Comparison of ENCODE assay signal across 12 cellular contexts in the genomic region with DNA sequence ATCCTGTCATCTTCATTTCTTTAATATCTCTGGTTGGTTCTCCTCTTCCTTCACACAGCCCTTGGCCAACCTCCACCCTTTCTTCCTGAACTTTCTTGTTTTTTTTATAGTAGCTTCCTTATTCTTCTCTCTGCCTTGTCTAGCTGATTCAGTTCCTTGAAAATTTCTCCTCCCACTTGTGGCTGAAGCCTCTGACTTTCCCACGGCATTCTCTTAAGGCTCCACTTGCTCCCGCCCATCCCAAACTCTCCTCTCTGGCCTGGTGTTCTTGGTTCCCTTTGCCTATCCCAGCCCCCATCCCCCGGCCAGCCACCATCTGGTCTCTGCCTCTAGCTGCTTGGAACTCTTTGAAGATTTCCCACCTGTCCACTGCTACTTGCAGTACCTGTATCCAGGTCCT. TPM values are rescaled to one million over a fixed set of nuclear protein-coding genes. Genes with fewer than 3 reads are reported as not detected.
A peak's percentile ranks its signal among the peaks of the same experiment; 100 is the strongest.
DNase-seq lines count a peak whose midpoint lies in the region; ATAC-seq and TF ChIP-seq lines count a peak whose summit lies in the region.
"Had no signal": no experiment of that assay in that cellular context is flagged by ENCODE, and none has a peak within 500 bp of the region (broad histone marks: within the 10 kb centered on the region; RNA-seq: fewer than 3 reads in every experiment).

No MANE protein-coding gene starts in this region.

- H3K9me3 ChIP-seq in HCT116 (ENCODE audit: control insufficient read depth in 1 of 2, insufficient read depth in 1 of 2, low read depth in 1 of 2, low read length in 2 of 2) (no peaks in the 10 kb centered on the region), mesenchymal stem cell (ENCODE audit: control insufficient read depth, low read length) (no peaks in the 10 kb centered on the region), heart right ventricle (no peaks in the 10 kb centered on the region)
- H3K9me3 ChIP-seq: esophagus squamous epithelium had no signal

- no peaks in the 10 kb centered on the region for H3K36me3 ChIP-seq in HCT116 (ENCODE audit: control insufficient read depth in 1 of 2, insufficient read depth in 2 of 2, low read length in 2 of 2)
- H3K36me3 ChIP-seq in mesenchymal stem cell (ENCODE audit: control insufficient read depth in 1 of 2, insufficient read depth in 2 of 2, low read depth in 1 of 2, low read length in 2 of 2): peaks cover 0 to 65% of the 10 kb centered on the region in 2 experiments
- H3K36me3 ChIP-seq in heart right ventricle: peaks cover 0 to 86% (median 24%) of the 10 kb centered on the region in 9 donors

- H3K14ac ChIP-seq in mesenchymal stem cell (ENCODE audit: low read length in 2 of 2): no peak overlapping the region

- H3K27ac ChIP-seq in HCT116 (ENCODE audit: low read depth, low read length): no peak overlapping the region
- no peak overlapping the region for H3K27ac ChIP-seq in mesenchymal stem cell (ENCODE audit: low read length, poor library complexity, severe bottlenecking)
- H3K27ac ChIP-seq in heart right ventricle: no peak overlapping the region
- H3K27ac ChIP-seq: esophagus squamous epithelium had no signal

- H3K79me2 ChIP-seq in HCT116 (ENCODE audit: insufficient read depth, low read length): no peaks in the 10 kb centered on the region

- no peak overlapping the region for H3K23ac ChIP-seq in mesenchymal stem cell (ENCODE audit: low read length in 2 of 2)

- H3K4me1 ChIP-seq in HCT116 (ENCODE audit: control insufficient read depth in 1 of 2, insufficient read depth in 2 of 2, low read length in 2 of 2): peaks cover 0 to 13% of the 10 kb centered on the region in 2 experiments; a peak in 2 of 4 replicates
- H3K4me1 ChIP-seq in mesenchymal stem cell (ENCODE audit: control insufficient read depth, insufficient read depth, low read depth, low read length): no peaks in the 10 kb centered on the region
- H3K4me1 ChIP-seq in heart right ventricle: peaks cover 0 to 5% (median 0%) of the 10 kb centered on the region in 9 donors
- H3K4me1 ChIP-seq: esophagus squamous epithelium had no signal

- 0 out of 2 replicates have a peak overlapping the region, but pooled peaks have one; percentile 9 for H3K4me2 ChIP-seq in HCT116 (ENCODE audit: low read length)
- H3K4me2 ChIP-seq in mesenchymal stem cell (ENCODE audit: low read length, poor library complexity, severe bottlenecking): no peak overlapping the region

- no peak overlapping the region for H3K18ac ChIP-seq in mesenchymal stem cell (ENCODE audit: low read depth in 1 of 2, low read length in 2 of 2)

- no peak overlapping the region for H4K8ac ChIP-seq in mesenchymal stem cell (ENCODE audit: low read length)

- intact Hi-C loops in HCT116 (cut with micrococcal nuclease): no loop called here
- intact Hi-C loops in heart right ventricle (cut with DNase I): no loop called here

- no peaks in the 10 kb centered on the region for H3K9me2 ChIP-seq in HCT116 (ENCODE audit: insufficient read depth)

- H2BK15ac ChIP-seq in mesenchymal stem cell (ENCODE audit: low read depth, poor library complexity, severe bottlenecking): no peak overlapping the region

- H3K79me1 ChIP-seq in mesenchymal stem cell (replicated peaks; ENCODE audit: low read length, poor library complexity, severe bottlenecking): no peaks in the 10 kb centered on the region

- TF ChIP-seq RAD21 in HCT116 (IDR thresholded peaks at IDR 0.05; ENCODE audit: low read depth): no peak

- BruUV-seq in HCT116 (replicated peaks; lab: Mats Ljungman, UMichigan): no TSS peak

- no peaks in the 10 kb centered on the region for H4K20me1 ChIP-seq in HCT116 (ENCODE audit: insufficient read depth)

- no peak overlapping the region for H4K91ac ChIP-seq in mesenchymal stem cell (ENCODE audit: low read length)

- TF ChIP-seq CTCF in AG10803 (conservative IDR thresholded peaks at IDR 0.05; ENCODE audit: low read length): no peak
- TF ChIP-seq CTCF in HCT116 (IDR thresholded peaks at IDR 0.05 in 2 of 3, conservative IDR thresholded peaks at IDR 0.05 in 1 of 3; ENCODE audit: borderline replicate concordance in 1 of 3, insufficient read depth in 1 of 3, low read depth in 2 of 3, low read length in 2 of 3): no peak
- TF ChIP-seq CTCF in heart right ventricle (IDR thresholded peaks at IDR 0.05): no peak

- no peak for ATAC-seq in HCT116
- ATAC-seq in heart right ventricle: no peak
- ATAC-seq: SK-N-SH treated with all-trans-retinoic acid at 6 μM for 48 hours had no signal

- 62% methylated on average over 3 of the region's 3 CpGs for WGBS in mesenchymal stem cell
- WGBS in heart right ventricle, 2 donors: 63 to 64% methylated on average over 3 of the region's 3 CpGs

- H3K27me3 ChIP-seq in HCT116 (ENCODE audit: insufficient read depth, low read length) (no peaks in the 10 kb centered on the region), mesenchymal stem cell (ENCODE audit: control insufficient read depth in 1 of 2, insufficient read depth in 1 of 2, low read length in 2 of 2) (no peaks in the 10 kb centered on the region), heart right ventricle (no peaks in the 10 kb centered on the region)
- H3K27me3 ChIP-seq: esophagus squamous epithelium had no signal

- no peak overlapping the region for H2BK5ac ChIP-seq in mesenchymal stem cell (ENCODE audit: low read depth, low read length, poor library complexity, severe bottlenecking)

- H3K9ac ChIP-seq in HCT116 (ENCODE audit: low read length) (no peak overlapping the region), mesenchymal stem cell (ENCODE audit: low read length) (no peak overlapping the region)

- H2AK5ac ChIP-seq in mesenchymal stem cell (ENCODE audit: low read length, severe bottlenecking): no peak overlapping the region

- H2BK120ac ChIP-seq in mesenchymal stem cell (ENCODE audit: low read depth, low read length): no peak overlapping the region

- RAD21 ChIA-PET in HCT116 (lab: Charles Lee; ENCODE audit: low non-redundant PET in 1 of 2, low total read pairs in 2 of 2, uncharacterized antibody in 2 of 2, unreplicated experiment in 2 of 2): no interaction called here

- POLR2A ChIA-PET in HCT116 (lab: Charles Lee): no interaction called here

- H2AFZ ChIP-seq in HCT116 (ENCODE audit: low read depth, low read length, poor library complexity, severe bottlenecking) (no peak overlapping the region), mesenchymal stem cell (ENCODE audit: low read depth, low read length) (no peak overlapping the region)

- no peak overlapping the region for H2BK12ac ChIP-seq in mesenchymal stem cell (ENCODE audit: low read length in 2 of 2)

- peak; percentile 41 for DNase-seq in AG10803 (ENCODE audit: low read depth)
- DNase-seq in HCT116 (ENCODE audit: low read depth, low spot score): no peak
- peak; percentile 9 for DNase-seq in dermis blood vessel endothelial cell
- DNase-seq in mesenchymal stem cell: peak; percentile 46
- no peak for DNase-seq in NCI-H146 (lab: John Stamatoyannopoulos, UW)
- DNase-seq in NCI-H1930 (lab: John Stamatoyannopoulos, UW): no peak
- no peak for DNase-seq in NCI-H2081 (lab: John Stamatoyannopoulos, UW)
- no peak for DNase-seq in heart right ventricle
- DNase-seq: activated CD4-positive, CD25-positive, alpha-beta regulatory T cell treated with anti-CD3 and anti-CD28 coated beads, Interleukin-2, amount 50 U/mL, for 72 hours; caudate nucleus; esophagus squamous epithelium had no signal

- TF ChIP-seq POLR2A in HCT116 (IDR thresholded peaks at IDR 0.05; ENCODE audit: borderline replicate concordance, extremely low read depth, insufficient read depth, insufficient read length): no peak

- H3K4ac ChIP-seq in mesenchymal stem cell (ENCODE audit: low read depth in 1 of 2, low read length in 2 of 2): no peak overlapping the region

- CTCF ChIA-PET in HCT116 (lab: Charles Lee): no interaction called here

- no peak overlapping the region for H3K4me3 ChIP-seq in AG10803 (ENCODE audit: low read length)
- H3K4me3 ChIP-seq in HCT116 (replicated peaks in 1 of 2; ENCODE audit: low read depth in 1 of 2, low read length in 2 of 2): no peak overlapping the region
- H3K4me3 ChIP-seq in mesenchymal stem cell (ENCODE audit: insufficient read depth in 1 of 2, low read depth in 1 of 2, low read length in 2 of 2): no peak overlapping the region
- H3K4me3 ChIP-seq in heart right ventricle: no peak overlapping the region
- H3K4me3 ChIP-seq: esophagus squamous epithelium had no signal

TF ChIP-seq in HCT116, 20 proteins besides CTCF, POLR2A, EP300 and RAD21 (continues in another document):
- TF ChIP-seq, protein P1, sequence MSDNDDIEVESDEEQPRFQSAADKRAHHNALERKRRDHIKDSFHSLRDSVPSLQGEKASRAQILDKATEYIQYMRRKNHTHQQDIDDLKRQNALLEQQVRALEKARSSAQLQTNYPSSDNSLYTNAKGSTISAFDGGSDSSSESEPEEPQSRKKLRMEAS (IDR thresholded peaks at IDR 0.05): no peak
- no peak for TF ChIP-seq TCF7L2 (IDR thresholded peaks at IDR 0.05; ENCODE audit: borderline replicate concordance, extremely low read depth, insufficient read depth, insufficient read length)
- TF ChIP-seq, protein P2, sequence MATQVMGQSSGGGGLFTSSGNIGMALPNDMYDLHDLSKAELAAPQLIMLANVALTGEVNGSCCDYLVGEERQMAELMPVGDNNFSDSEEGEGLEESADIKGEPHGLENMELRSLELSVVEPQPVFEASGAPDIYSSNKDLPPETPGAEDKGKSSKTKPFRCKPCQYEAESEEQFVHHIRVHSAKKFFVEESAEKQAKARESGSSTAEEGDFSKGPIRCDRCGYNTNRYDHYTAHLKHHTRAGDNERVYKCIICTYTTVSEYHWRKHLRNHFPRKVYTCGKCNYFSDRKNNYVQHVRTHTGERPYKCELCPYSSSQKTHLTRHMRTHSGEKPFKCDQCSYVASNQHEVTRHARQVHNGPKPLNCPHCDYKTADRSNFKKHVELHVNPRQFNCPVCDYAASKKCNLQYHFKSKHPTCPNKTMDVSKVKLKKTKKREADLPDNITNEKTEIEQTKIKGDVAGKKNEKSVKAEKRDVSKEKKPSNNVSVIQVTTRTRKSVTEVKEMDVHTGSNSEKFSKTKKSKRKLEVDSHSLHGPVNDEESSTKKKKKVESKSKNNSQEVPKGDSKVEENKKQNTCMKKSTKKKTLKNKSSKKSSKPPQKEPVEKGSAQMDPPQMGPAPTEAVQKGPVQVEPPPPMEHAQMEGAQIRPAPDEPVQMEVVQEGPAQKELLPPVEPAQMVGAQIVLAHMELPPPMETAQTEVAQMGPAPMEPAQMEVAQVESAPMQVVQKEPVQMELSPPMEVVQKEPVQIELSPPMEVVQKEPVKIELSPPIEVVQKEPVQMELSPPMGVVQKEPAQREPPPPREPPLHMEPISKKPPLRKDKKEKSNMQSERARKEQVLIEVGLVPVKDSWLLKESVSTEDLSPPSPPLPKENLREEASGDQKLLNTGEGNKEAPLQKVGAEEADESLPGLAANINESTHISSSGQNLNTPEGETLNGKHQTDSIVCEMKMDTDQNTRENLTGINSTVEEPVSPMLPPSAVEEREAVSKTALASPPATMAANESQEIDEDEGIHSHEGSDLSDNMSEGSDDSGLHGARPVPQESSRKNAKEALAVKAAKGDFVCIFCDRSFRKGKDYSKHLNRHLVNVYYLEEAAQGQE (IDR thresholded peaks at IDR 0.05; ENCODE audit: low read depth): no peak

RNA-seq across cellular contexts. Expression of a gene that starts 29.1 kb away (rescaled TPM):
- total RNA-seq in HCT116 (2021; ENCODE audit: unreplicated experiment) (7.2 TPM), dermis blood vessel endothelial cell (15.4 and 16.7 TPM in 2 replicates), heart right ventricle (10 to 100 TPM in 2 of 10 donors, 1 to 10 TPM in 8; 4.9 to 11.3 (median 7.6) TPM)
- 5.1 and 5.7 TPM in 2 replicates for polyA plus RNA-seq in HCT116 (2012)
- polyA plus RNA-seq in mesenchymal stem cell (2013, experiment 1 of 2): 27.0 TPM
- polyA plus RNA-seq in mesenchymal stem cell (2013, experiment 2 of 2): 25.3 TPM
- 10 to 100 TPM in 1 of 2 donors, 1 to 10 TPM in 1; 6.2 to 34.3 TPM for polyA plus RNA-seq in heart right ventricle

Comparison
In these comparisons a context has a peak if more than half of its experiments do, and no peak if none do; other contexts are left out.
1. DNase-seq: peak in AG10803 (single experiment), dermis blood vessel endothelial cell (single experiment) and mesenchymal stem cell (single experiment); none in HCT116 (single experiment), NCI-H146 (single experiment), NCI-H1930 (0 of 2), NCI-H2081 (0 of 2) and heart right ventricle (0 of 2).